ENCODE assay signal across 1 cellular context in genomic region chr9:93155716-93156474, GRCh38.
TF ChIP-seq lines count a peak whose summit lies in the region.

No MANE protein-coding gene starts in this region.

TF ChIP-seq in K562, 482 proteins besides CTCF, POLR2A, EP300 and RAD21:
- TF ChIP-seq CBFA2T3 (IDR thresholded peaks at IDR 0.05), result peak; percentile 30; the same call in 1 of the 2 replicates
- TF ChIP-seq ZBTB17 (CRISPR knock-in tag; IDR thresholded peaks at IDR 0.05), result no peak
